In the genomic region with DNA sequence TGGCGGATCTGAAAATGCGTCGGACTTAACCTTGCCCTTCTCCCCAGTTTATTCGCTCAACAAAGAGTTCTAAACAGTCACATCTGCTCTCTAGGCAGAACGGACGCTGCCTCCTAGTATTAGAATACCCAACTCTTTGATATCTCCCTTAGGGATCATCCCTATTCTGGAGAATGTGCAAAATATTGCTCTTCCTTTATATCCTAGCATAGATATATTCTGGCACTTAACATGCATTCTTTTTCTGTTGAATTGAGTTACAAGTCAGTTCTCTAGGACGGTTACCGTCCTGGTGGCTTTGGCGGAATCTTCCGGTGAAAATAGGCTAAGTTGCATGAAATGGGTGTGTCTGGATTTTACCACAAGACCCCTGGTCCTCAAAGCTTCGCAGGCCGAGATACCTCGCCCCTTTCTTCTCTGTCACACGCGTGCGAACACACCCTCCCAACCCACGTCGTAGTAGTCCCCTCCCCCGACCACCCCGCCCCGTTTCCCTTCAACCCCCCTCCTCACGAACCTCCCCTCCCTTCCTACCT, we compare ENCODE assay signal across 9 cellular contexts. TPM values are rescaled to one million over a fixed set of nuclear protein-coding genes. Genes with fewer than 3 reads are reported as not detected.
DNase-seq lines count a peak whose midpoint lies in the region; ATAC-seq, FAIRE-seq and TF ChIP-seq lines count a peak whose summit lies in the region.
"Had no signal": no experiment of that assay in that cellular context is flagged by ENCODE, and none has a peak within 500 bp of the region (broad histone marks: within the 10 kb centered on the region; RNA-seq: fewer than 3 reads in every experiment).

No MANE protein-coding gene starts in this region.

- no peak overlapping the region for H3K9ac ChIP-seq in HUES64 (ENCODE audit: low read depth, low read length)
- peak overlapping the region; percentile 79 for H3K9ac ChIP-seq in endocrine pancreas (ENCODE audit: control insufficient read depth, insufficient read depth, low read length)

- BruUV-seq in Caco-2 (replicated peaks; lab: Mats Ljungman, UMichigan), result no TSS peak

- no peak for FAIRE-seq in pancreas (lab: Jason Lieb, UNC)

- peak overlapping the region; percentile 71 for H3K4me3 Mint-ChIP-seq in Caco-2 (ENCODE audit: unreplicated experiment)

- no peaks in the 10 kb centered on the region for H3K36me3 ChIP-seq in Caco-2 (ENCODE audit: control insufficient read depth, insufficient read depth, low read length)
- H3K36me3 ChIP-seq in HUES64 (ENCODE audit: insufficient read depth, low read length), result no peaks in the 10 kb centered on the region
- no peaks in the 10 kb centered on the region for H3K36me3 ChIP-seq in endocrine pancreas (ENCODE audit: control insufficient read depth, insufficient read depth, low read length)
- H3K36me3 ChIP-seq in pancreas, result no peaks in the 10 kb centered on the region

- no peak overlapping the region for H3K27ac ChIP-seq in HUES64 (ENCODE audit: low read depth, low read length)
- H3K27ac ChIP-seq in pancreas, result peak overlapping the region in 1 of 4 donors; percentile 4
- H3K27ac ChIP-seq: epithelial cell of prostate had no signal

- no peaks in the 10 kb centered on the region for H3K36me3 Mint-ChIP-seq in Caco-2 (ENCODE audit: insufficient read depth, unreplicated experiment)

- H3K27me3 Mint-ChIP-seq in Caco-2 (ENCODE audit: insufficient read depth, unreplicated experiment), result no peaks in the 10 kb centered on the region

- H3K9me3 ChIP-seq in Caco-2, result no peaks in the 10 kb centered on the region
- no peaks in the 10 kb centered on the region for H3K9me3 ChIP-seq in HUES64 (ENCODE audit: insufficient read depth, low read depth, low read length)
- H3K9me3 ChIP-seq in endocrine pancreas (ENCODE audit: control insufficient read depth, low read length), result no peaks in the 10 kb centered on the region
- no peaks in the 10 kb centered on the region for H3K9me3 ChIP-seq in pancreas

- ATAC-seq in pancreas (no peak), GM21717 (IDR thresholded peaks at IDR 0.05; ENCODE audit: unreplicated experiment) (no peak)

- intact Hi-C loops in Caco-2 (cut with micrococcal nuclease; ENCODE audit: unreplicated experiment), result loop anchor here (2.0 to 5.0 kb wide), 2 partner anchors 42 to 112 kb away; partner anchors contain the start of genes LEPR and LEPROT
- intact Hi-C loops in pancreas (cut with DNase I), result no loop called here

- H3K27ac Mint-ChIP-seq in Caco-2 (ENCODE audit: unreplicated experiment), result no peak overlapping the region

- no peak for TF ChIP-seq CTCF in Caco-2 (IDR thresholded peaks at IDR 0.05; ENCODE audit: insufficient read depth in 1 of 2, low read depth in 1 of 2, low read length in 1 of 2, severe bottlenecking in 1 of 2, unreplicated experiment in 1 of 2)
- no peak for TF ChIP-seq CTCF in pancreas (IDR thresholded peaks at IDR 0.05)

- H3K4me1 ChIP-seq in Caco-2 (no peaks in the 10 kb centered on the region; the same call in 1 of the 2 replicates), HUES64 (ENCODE audit: insufficient read depth, low read length) (peaks cover 21% of the 10 kb centered on the region), endocrine pancreas (ENCODE audit: control insufficient read depth, insufficient read depth, low read length) (peaks cover 7% of the 10 kb centered on the region), pancreas (peaks cover 0 to 8% (median 0%) of the 10 kb centered on the region in 3 donors)

- POLR2A ChIA-PET in Caco-2 (lab: Charles Lee), result interaction anchor here (0.9 kb wide), 1 partner anchor 111 kb away, joined by 7 read pairs; no protein-coding TSS in a partner anchor

- H3K9me3 Mint-ChIP-seq in Caco-2 (ENCODE audit: unreplicated experiment), result no peaks in the 10 kb centered on the region

- H3K27me3 ChIP-seq in Caco-2 (replicated peaks; ENCODE audit: control insufficient read depth, insufficient read depth, low read length) (no peaks in the 10 kb centered on the region), HUES64 (ENCODE audit: insufficient read depth, low read length) (peaks cover 17% of the 10 kb centered on the region), endocrine pancreas (ENCODE audit: control insufficient read depth, insufficient read depth, low read length) (no peaks in the 10 kb centered on the region), pancreas (no peaks in the 10 kb centered on the region)

- WGBS in HUES64, result 8% methylated on average over 22 of the region's 22 CpGs
- WGBS in pancreas, 2 donors, result 14 to 18% methylated on average over 22 of the region's 22 CpGs

- DNase-seq in Caco-2 (no peak), pancreas (no peak), NCI-H69 (lab: John Stamatoyannopoulos, UW) (no peak), NCI-H1694 (lab: John Stamatoyannopoulos, UW) (no peak)
- DNase-seq in stimulated activated CD4-positive, alpha-beta T cell treated with anti-CD3 and anti-CD28 coated beads, Interleukin-15, amount 100 ng/mL, for 24 hours, result no peak

- peaks cover 5% of the 10 kb centered on the region for H3K4me1 Mint-ChIP-seq in Caco-2 (ENCODE audit: low read depth, unreplicated experiment)

- H3K4me3 ChIP-seq in Caco-2 (ENCODE audit: low read depth, low read length) (peak overlapping the region; percentile 41), HUES64 (ENCODE audit: low read length) (peak overlapping the region; percentile 72), endocrine pancreas (ENCODE audit: control insufficient read depth, insufficient read depth, low read length) (peak overlapping the region; percentile 87), pancreas (peak overlapping the region; percentile 24 to 53 (median 38))

- CTCF ChIA-PET in Caco-2 (lab: Charles Lee), result interaction anchor here (1.0 kb wide), 1 partner anchor 111 kb away, joined by 6 read pairs; the partner anchor contains the start of genes LEPR and LEPROT

RNA-seq across cellular contexts. Expression of gene DNAJC6, which starts 0.5 kb away (rescaled TPM):
- total RNA-seq in Caco-2 (2022), result 4.0 and 6.2 TPM in 2 replicates
- polyA plus RNA-seq in HUES64 (2013, experiment 1 of 2), result 1.9 TPM
- 3.7 TPM for polyA plus RNA-seq in HUES64 (2013, experiment 2 of 2)
- 1 to 10 TPM in 5 of 6 donors, under 1 TPM in 1; 0.88 to 2.8 (median 1.9) TPM for total RNA-seq in pancreas
- 1 to 10 TPM in 1 of 2 donors, under 1 TPM in 1; 0.46 to 4.3 TPM for polyA plus RNA-seq in pancreas
